Comparison of ENCODE assay signal across 19 cellular contexts in the genomic region with DNA sequence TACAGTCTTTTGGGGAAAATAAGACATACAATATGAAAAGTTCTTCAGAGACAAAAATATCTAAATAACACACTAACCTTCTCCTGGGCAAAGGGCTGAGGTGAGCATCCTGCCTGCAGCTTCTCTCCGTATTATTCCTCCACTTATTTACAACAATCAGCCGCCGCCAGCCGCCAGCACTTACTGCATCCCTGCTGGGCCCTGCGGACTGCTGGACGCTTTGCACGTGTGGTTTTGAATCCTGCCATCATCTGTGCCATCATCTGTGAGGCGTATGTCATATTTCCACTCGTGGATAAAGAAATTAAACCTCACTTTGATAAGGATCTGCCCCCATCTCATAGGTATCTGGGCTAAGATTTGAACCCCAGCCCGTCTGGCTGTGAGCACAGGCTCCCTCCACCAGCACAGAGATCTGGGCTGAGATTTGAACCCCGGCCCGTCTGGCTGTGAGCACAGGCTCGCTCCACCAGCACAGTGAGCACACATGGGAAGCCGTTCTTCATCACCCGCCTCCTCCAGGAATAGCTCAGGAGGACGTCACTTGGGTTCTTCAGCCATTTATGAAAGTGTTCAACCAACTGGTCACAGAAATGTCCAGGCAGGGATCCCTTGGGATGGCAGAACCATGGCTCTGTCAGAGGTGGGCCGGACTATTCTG.
"Had no signal": no experiment of that assay in that cellular context is flagged by ENCODE, and none has a peak within 500 bp of the region (broad histone marks: within the 10 kb centered on the region; RNA-seq: fewer than 3 reads in every experiment).

No MANE protein-coding gene starts in this region.

- H3K4me3 ChIP-seq: cardiac muscle cell, MG63, PC-9 had no signal

- H3K27ac ChIP-seq: brain microvascular endothelial cell, cardiac muscle cell, PC-9 had no signal

- H3K9me3 ChIP-seq: MG63 had no signal

- H3K4me2 ChIP-seq: PC-9 had no signal

- H3K36me3 ChIP-seq: brain microvascular endothelial cell, cardiac muscle cell, MG63 had no signal

- H2AFZ ChIP-seq: PC-9 had no signal

- DNase-seq: activated CD4-positive, alpha-beta T cell treated with anti-CD3 and anti-CD28 coated beads for 48 hours; activated CD4-positive, alpha-beta T cell treated with anti-CD3 and anti-CD28 coated beads, Interleukin-2, amount 50 U/mL, for 48 hours; activated CD8-positive, alpha-beta memory T cell treated with anti-CD3 and anti-CD28 coated beads, Interleukin-2, amount 10 ng/mL, durations not matched to agents 7 days and 5 days; activated effector memory CD4-positive, alpha-beta T cell treated with anti-CD3 and anti-CD28 coated beads, Interleukin-2, amount 50 U/mL, for 16 hours; activated naive CD4-positive, alpha-beta T cell treated with anti-CD3 and anti-CD28 coated beads for 36 hours; activated naive CD8-positive, alpha-beta T cell treated with anti-CD3 and anti-CD28 coated beads for 36 hours; activated T-cell treated with anti-CD3 and anti-CD28 coated beads, Interleukin-2, amount 50 U/mL, for 4 hours; brain microvascular endothelial cell; cerebellar nuclear complex; MG63; MV-4-11; NCI-H1092 treated with DMSO at 0.1 percent for 48 hours; NCI-H1436 treated with DMSO at 0.1 percent for 48 hours; NCI-H1930; NCI-H446; NCI-H526; PC-9; SHP77 treated with DMSO at 0.1 percent for 48 hours had no signal
